Comparison of ENCODE assay signal across 8 cellular contexts in the genomic region with DNA sequence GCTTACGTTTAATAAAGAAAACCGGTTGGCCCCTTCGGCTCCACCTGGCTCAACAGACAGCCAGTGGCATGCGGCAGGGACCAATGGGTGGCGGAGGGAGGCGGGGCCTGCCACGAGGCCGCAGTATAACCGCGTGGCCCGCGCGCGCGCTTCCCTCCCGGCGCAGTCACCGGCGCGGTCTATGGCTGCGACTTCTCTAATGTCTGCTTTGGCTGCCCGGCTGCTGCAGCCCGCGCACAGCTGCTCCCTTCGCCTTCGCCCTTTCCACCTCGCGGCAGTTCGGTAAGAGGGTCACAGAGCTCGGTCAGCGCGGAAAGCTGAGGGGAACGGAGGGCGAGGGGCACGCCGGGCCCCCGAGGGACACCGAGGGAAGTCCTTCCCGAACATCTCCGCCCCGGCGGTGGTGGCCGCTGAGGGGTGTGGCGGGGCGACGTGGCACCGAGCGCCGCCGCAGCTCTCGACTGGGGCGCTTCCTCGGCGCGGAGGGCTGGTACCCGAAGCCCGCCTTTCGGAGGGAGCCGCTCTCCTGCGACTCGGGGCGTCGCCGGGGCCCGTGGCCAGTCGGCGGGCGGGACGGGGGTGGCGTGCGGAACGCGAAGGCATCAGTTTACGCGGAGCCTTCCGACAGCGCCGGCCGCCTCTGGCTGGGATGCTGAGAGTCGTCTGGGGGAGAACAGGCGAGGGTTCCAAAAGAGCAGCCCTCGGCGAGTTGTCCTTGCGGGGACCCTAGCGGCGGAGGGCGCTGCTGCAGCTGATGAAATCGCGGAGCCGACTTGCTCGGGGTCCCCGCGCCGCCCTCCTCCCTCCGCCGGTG. TPM values are rescaled to one million over a fixed set of nuclear protein-coding genes. Genes with fewer than 3 reads are reported as not detected.
DNase-seq lines count a peak whose midpoint lies in the region; ATAC-seq lines count a peak whose summit lies in the region.

A gene (plus strand): TSS at position 155 of the 814 bp plus-strand sequence. CDS start 27 bp downstream, at position 182.

- peak within 1 kb of the TSS; percentile 68 to 89 for H3K4me3 ChIP-seq in mucosa of rectum (ENCODE audit: low read length in 2 of 2)

- peaks cover 20 to 27% (median 23%) of the 10 kb centered on the region in 3 donors for H3K4me1 Mint-ChIP-seq in IgD-negative memory B cell

- H3K27me3 Mint-ChIP-seq in IgD-negative memory B cell, result no peaks in the 10 kb centered on the region

- peaks cover 1% of the 10 kb centered on the region for H3K36me3 Mint-ChIP-seq in IgD-negative memory B cell

- H3K36me3 ChIP-seq in mucosa of rectum (ENCODE audit: control insufficient read depth in 2 of 2, insufficient read depth in 2 of 2, low read length in 2 of 2), result no peaks in the 10 kb centered on the region

- ATAC-seq in GM21529 (IDR thresholded peaks at IDR 0.05; ENCODE audit: unreplicated experiment), result peak; percentile 81

- no peaks in the 10 kb centered on the region for H3K9me3 ChIP-seq in mucosa of rectum (ENCODE audit: control insufficient read depth in 2 of 2, low read length in 2 of 2)

- peak; percentile 98 for DNase-seq in DMS153 (lab: John Stamatoyannopoulos, UW)
- DNase-seq in OCI-M1 (lab: John Stamatoyannopoulos, UW), result peak; percentile 97
- DNase-seq in activated T-cell treated with anti-CD3 and anti-CD28 coated beads for 24 hours (ENCODE audit: low read depth), result peak; percentile 88
- peak; percentile 87 for DNase-seq in epithelial cell of prostate (ENCODE audit: low read depth, low spot score)
- peak; percentile 93 for DNase-seq in stimulated activated CD8-positive, alpha-beta memory T cell treated with anti-CD3 and anti-CD28 coated beads, Interleukin-4, amount 100 ng/mL, for 48 hours

- H3K27ac Mint-ChIP-seq in IgD-negative memory B cell, result peak within 1 kb of the TSS; percentile 86 to 100 (median 99)

- H3K4me3 Mint-ChIP-seq in IgD-negative memory B cell, result peak within 1 kb of the TSS; percentile 88 to 100 (median 98)

- H3K27ac ChIP-seq in epithelial cell of prostate (peak within 1 kb of the TSS; percentile 95), mucosa of rectum (ENCODE audit: low read depth in 2 of 2, low read length in 2 of 2) (peak within 1 kb of the TSS; percentile 94 to 96)

- no peaks in the 10 kb centered on the region for H3K9me3 Mint-ChIP-seq in IgD-negative memory B cell

- no peaks in the 10 kb centered on the region for H3K27me3 ChIP-seq in mucosa of rectum (ENCODE audit: control insufficient read depth in 2 of 2, insufficient read depth in 2 of 2, low read length in 2 of 2)

- H3K4me1 ChIP-seq in mucosa of rectum (ENCODE audit: control insufficient read depth in 2 of 2, insufficient read depth in 2 of 2, low read length in 2 of 2), result peaks cover 3 to 10% of the 10 kb centered on the region in 2 donors

- peak within 1 kb of the TSS; percentile 83 to 89 for H3K9ac ChIP-seq in mucosa of rectum (ENCODE audit: low read depth in 1 of 2, low read length in 2 of 2)

RNA-seq across cellular contexts. Expression of the gene that starts here (rescaled TPM):
- polyA plus RNA-seq in IgD-negative memory B cell, result 6.0 TPM

Comparison
In these comparisons a context has a peak if more than half of its experiments do, and no peak if none do; other contexts are left out.
1. Peak in every context shown above with its lines: DNase-seq, ATAC-seq, H3K4me3 ChIP-seq and H3K27ac ChIP-seq.